Comparison of ENCODE assay signal across 8 cellular contexts in genomic region chr1:207890136-207890738, GRCh38. TPM values are rescaled to one million over a fixed set of nuclear protein-coding genes. Genes with fewer than 3 reads are reported as not detected.
DNase-seq lines count a peak whose midpoint lies in the region; ATAC-seq, FAIRE-seq and TF ChIP-seq lines count a peak whose summit lies in the region.

No MANE protein-coding gene starts in this region.

- no peak overlapping the region for H3K27ac Mint-ChIP-seq in activated CD8-positive, alpha-beta memory T cell treated with anti-CD3 and anti-CD28 coated beads, Interleukin-2, amount 10 ng/mL, durations not matched to agents 7 days and 5 days

- peaks cover 8% of the 10 kb centered on the region for H3K27me3 Mint-ChIP-seq in activated CD8-positive, alpha-beta memory T cell treated with anti-CD3 and anti-CD28 coated beads, Interleukin-2, amount 10 ng/mL, durations not matched to agents 7 days and 5 days

- H2BK15ac ChIP-seq in IMR-90 (ENCODE audit: low read depth, low read length): peak overlapping the region; percentile 62; the same call in 2 of the 3 replicates

- H3K79me1 ChIP-seq in IMR-90 (ENCODE audit: low read depth in 1 of 2, low read length in 2 of 2): no peaks in the 10 kb centered on the region

- H3K27me3 ChIP-seq in IMR-90 (ENCODE audit: control insufficient read depth, insufficient read depth, low read length) (peaks cover 4% of the 10 kb centered on the region; the same call in 1 of the 2 replicates), bronchial epithelial cell (ENCODE audit: control insufficient read depth, insufficient read depth, low read length) (no peaks in the 10 kb centered on the region), upper lobe of left lung (no peaks in the 10 kb centered on the region)

- FAIRE-seq in bronchial epithelial cell (lab: Jason Lieb, UNC): no peak

- TF ChIP-seq CTCF in IMR-90 (conservative IDR thresholded peaks at IDR 0.05; ENCODE audit: low read depth, low read length): no peak
- no peak for TF ChIP-seq CTCF in bronchial epithelial cell (IDR thresholded peaks at IDR 0.05; ENCODE audit: insufficient read depth, low read length, severe bottlenecking)
- no peak for TF ChIP-seq CTCF in lower leg skin (IDR thresholded peaks at IDR 0.05)
- TF ChIP-seq CTCF in upper lobe of left lung (IDR thresholded peaks at IDR 0.05): no peak

- H2BK120ac ChIP-seq in IMR-90 (ENCODE audit: low read depth, low read length): peak overlapping the region; percentile 93

- H2BK20ac ChIP-seq in IMR-90 (ENCODE audit: low read depth, low read length): peak overlapping the region; percentile 96

- H3K9me3 Mint-ChIP-seq in activated CD8-positive, alpha-beta memory T cell treated with anti-CD3 and anti-CD28 coated beads, Interleukin-2, amount 10 ng/mL, durations not matched to agents 7 days and 5 days (ENCODE audit: low read depth): no peaks in the 10 kb centered on the region

- peak overlapping the region; percentile 40 for H3K18ac ChIP-seq in IMR-90 (ENCODE audit: low read depth, low read length)

- intact Hi-C loops in IMR-90 (cut with micrococcal nuclease): no loop called here
- intact Hi-C loops in lower leg skin (cut with DNase I; ENCODE audit: low total_unique reads): loop anchor here (5.0 kb wide), 1 partner anchor 72 kb away; no protein-coding TSS in a partner anchor

- peak overlapping the region; percentile 79 for H3K14ac ChIP-seq in IMR-90 (replicated peaks; ENCODE audit: low read depth, low read length)

- in situ Hi-C loops in IMR-90 (cut with MboI; ENCODE audit: low sequenced_read_pairs): no loop called here

- peak overlapping the region; percentile 95 for H2AFZ ChIP-seq in IMR-90 (replicated peaks; ENCODE audit: low read length, poor library complexity)

- TF ChIP-seq POLR2A in IMR-90 (IDR thresholded peaks at IDR 0.05; ENCODE audit: low read depth, low read length) (no peak), lower leg skin (IDR thresholded peaks at IDR 0.05) (no peak), upper lobe of left lung (IDR thresholded peaks at IDR 0.05) (no peak)

- BruUV-seq in IMR-90 (replicated peaks; lab: Mats Ljungman, UMichigan): no TSS peak

- H3K4me3 Mint-ChIP-seq in activated CD8-positive, alpha-beta memory T cell treated with anti-CD3 and anti-CD28 coated beads, Interleukin-2, amount 10 ng/mL, durations not matched to agents 7 days and 5 days: no peak overlapping the region

- peak overlapping the region; percentile 43; the same call in 1 of the 2 replicates for H3K56ac ChIP-seq in IMR-90 (ENCODE audit: extremely low read depth, insufficient read depth, low read length)

- TF ChIP-seq RAD21 in IMR-90 (IDR thresholded peaks at IDR 0.05; ENCODE audit: low read length): no peak

- POLR2A ChIA-PET in IMR-90 (lab: Charles Lee; ENCODE audit: unreplicated experiment): no interaction called here

- H3K4me3 ChIP-seq in IMR-90 (ENCODE audit: insufficient read depth, low read depth, low read length) (peak overlapping the region; percentile 2; the same call in 1 of the 2 replicates), bronchial epithelial cell (ENCODE audit: low read depth, low read length) (no peak overlapping the region), lower leg skin (ENCODE audit: low read depth, poor library complexity, severe bottlenecking) (no peak overlapping the region), upper lobe of left lung (no peak overlapping the region)

- no peaks in the 10 kb centered on the region for H3K36me3 Mint-ChIP-seq in activated CD8-positive, alpha-beta memory T cell treated with anti-CD3 and anti-CD28 coated beads, Interleukin-2, amount 10 ng/mL, durations not matched to agents 7 days and 5 days

- peak in 3 of 4 donors; percentile 44 to 88 (median 64) for TF ChIP-seq EP300 in upper lobe of left lung (IDR thresholded peaks at IDR 0.05)

- dilution Hi-C loops in IMR-90 (cut with HindIII; ENCODE audit: low sequenced_read_pairs, unreplicated experiment): no loop called here

- H2AK9ac ChIP-seq in IMR-90 (replicated peaks; ENCODE audit: low read depth, low read length, poor library complexity): peak overlapping the region; percentile 75

- H3K4me1 ChIP-seq in IMR-90 (ENCODE audit: control insufficient read depth, insufficient read depth, low read length) (peaks cover 11% of the 10 kb centered on the region), upper lobe of left lung (peaks cover 35 to 61% (median 51%) of the 10 kb centered on the region in 4 donors)

- H3K9me1 ChIP-seq in IMR-90 (ENCODE audit: insufficient read depth, low read length): peaks cover 8% of the 10 kb centered on the region

- peak overlapping the region; percentile 89 for H3K4ac ChIP-seq in IMR-90 (ENCODE audit: low read depth, low read length)

- peak overlapping the region; percentile 91 for H2BK5ac ChIP-seq in IMR-90 (ENCODE audit: low read depth, low read length, poor library complexity, severe bottlenecking)

- peak overlapping the region; percentile 40 for H3K4me2 ChIP-seq in IMR-90 (ENCODE audit: low read depth, low read length)

- H3K23ac ChIP-seq in IMR-90 (ENCODE audit: low read depth, low read length): peak overlapping the region; percentile 82

- H4K20me1 ChIP-seq in IMR-90 (ENCODE audit: insufficient read depth, low read length): no peaks in the 10 kb centered on the region

- H4K5ac ChIP-seq in IMR-90 (ENCODE audit: low read depth, low read length): peak overlapping the region; percentile 77

- H4K91ac ChIP-seq in IMR-90 (ENCODE audit: insufficient read depth, low read depth, low read length): peak overlapping the region; percentile 91

- peaks cover 3% of the 10 kb centered on the region for H3K4me1 Mint-ChIP-seq in activated CD8-positive, alpha-beta memory T cell treated with anti-CD3 and anti-CD28 coated beads, Interleukin-2, amount 10 ng/mL, durations not matched to agents 7 days and 5 days

- H3K27ac ChIP-seq in IMR-90 (ENCODE audit: insufficient read depth, low read length) (peak overlapping the region; percentile 85), upper lobe of left lung (peak overlapping the region; percentile 65 to 88 (median 81))

- no peaks in the 10 kb centered on the region for H3K36me3 ChIP-seq in IMR-90 (ENCODE audit: control insufficient read depth, insufficient read depth, low read length)
- H3K36me3 ChIP-seq in bronchial epithelial cell (ENCODE audit: control insufficient read depth, insufficient read depth, low read length): no peaks in the 10 kb centered on the region
- no peaks in the 10 kb centered on the region for H3K36me3 ChIP-seq in upper lobe of left lung

- no peaks in the 10 kb centered on the region for H3K9me3 ChIP-seq in IMR-90 (ENCODE audit: control insufficient read depth, insufficient read depth, low read length)
- H3K9me3 ChIP-seq in upper lobe of left lung: no peaks in the 10 kb centered on the region

- CTCF ChIA-PET in IMR-90 (lab: Yijun Ruan, JAX): interaction anchor here (1.3 to 1.5 kb wide), 2 partner anchors 21 to 73 kb away, joined by 3 to 4 read pairs; no protein-coding TSS in a partner anchor
- CTCF ChIA-PET in activated CD8-positive, alpha-beta memory T cell treated with anti-CD3 and anti-CD28 coated beads, Interleukin-2, amount 10 ng/mL, durations not matched to agents 7 days and 5 days (lab: Charles Lee): interaction anchor here (1.0 kb wide), 1 partner anchor 73 kb away, joined by 6 read pairs; no protein-coding TSS in a partner anchor

- peak; percentile 88 for ATAC-seq in IMR-90 (ENCODE audit: low read depth)
- ATAC-seq in upper lobe of left lung (ENCODE audit: low FRiP score in 2 of 2): peak; percentile 74 to 80
- no peak for ATAC-seq in GM18858 (IDR thresholded peaks at IDR 0.05; ENCODE audit: unreplicated experiment)
- no peak for ATAC-seq in GM21367 (IDR thresholded peaks at IDR 0.05; ENCODE audit: unreplicated experiment)
- ATAC-seq in activated CD8-positive, alpha-beta memory T cell treated with anti-CD3 and anti-CD28 coated beads, Interleukin-2, amount 10 ng/mL, durations not matched to agents 7 days and 5 days: no peak

- no CpG with 5 or more reads among the region's 4 CpGs for WGBS in IMR-90 (ENCODE audit: extremely low coverage in 2 of 2, insufficient read length in 1 of 2), 2 experiments
- 15 to 29% methylated on average over 4 of the region's 4 CpGs for WGBS in lower leg skin, 2 donors
- WGBS in upper lobe of left lung, 2 donors: 8 to 11% methylated on average over 2 to 4 of the region's 4 CpGs

- H4K8ac ChIP-seq in IMR-90 (ENCODE audit: low read depth in 2 of 2, low read length in 2 of 2): peak overlapping the region; percentile 90 to 94

- DNase-seq in IMR-90: peak; percentile 67
- DNase-seq in bronchial epithelial cell (ENCODE audit: low read depth): peak; percentile 65
- peak; percentile 70 to 91 for DNase-seq in lower leg skin (ENCODE audit: low spot score in 2 of 2)
- peak in 1 of 2 donors; percentile 80 for DNase-seq in upper lobe of left lung
- DNase-seq in activated T-cell treated with anti-CD3 and anti-CD28 coated beads, Interleukin-2, amount 50 U/mL, for 1 hour: no peak
- no peak for DNase-seq in activated CD8-positive, alpha-beta memory T cell treated with anti-CD3 and anti-CD28 coated beads, Interleukin-2, amount 10 ng/mL, durations not matched to agents 7 days and 5 days

- peak overlapping the region; percentile 17; the same call in 1 of the 2 replicates for H3K9ac ChIP-seq in IMR-90 (ENCODE audit: low read depth, low read length)

- H2AK5ac ChIP-seq in IMR-90 (ENCODE audit: low read depth, low read length): peak overlapping the region; percentile 22; the same call in 1 of the 2 replicates

TF ChIP-seq in IMR-90, 13 proteins besides CTCF, POLR2A, EP300 and RAD21:
- TF ChIP-seq BHLHE40 (IDR thresholded peaks at IDR 0.05; ENCODE audit: low read depth, low read length): no peak
- TF ChIP-seq CHD1 (IDR thresholded peaks at IDR 0.05; ENCODE audit: low read depth, low read length): no peak
- TF ChIP-seq FOS (IDR thresholded peaks at IDR 0.05; ENCODE audit: low read depth, low read length): peak; percentile 16; the same call in 1 of the 2 replicates
- TF ChIP-seq MXI1 (IDR thresholded peaks at IDR 0.05; ENCODE audit: borderline replicate concordance, low read depth, low read length): no peak
- TF ChIP-seq MAFK (IDR thresholded peaks at IDR 0.05; ENCODE audit: low read depth, low read length): 0 out of 2 replicates have a peak, but pooled peaks have one; percentile 3
- TF ChIP-seq NFE2L2 (IDR thresholded peaks at IDR 0.05; ENCODE audit: low read depth, low read length): no peak

RNA-seq across cellular contexts. Expression of gene CD34, which starts 20.7 kb away (rescaled TPM):
- total RNA-seq in IMR-90 (2012; rRNA removed): under 0.01 TPM in 1 of 2 replicates, not detected in the other
- polyA plus RNA-seq in IMR-90 (2012; rRNA removed): 0.14 and 0.16 TPM in 2 replicates
- polyA plus RNA-seq in IMR-90 (2012; cell fraction: cytosol; rRNA removed): 0.10 and 0.11 TPM in 2 replicates
- polyA plus RNA-seq in IMR-90 (2012; cell fraction: nucleus; rRNA removed; ENCODE audit: low replicate concordance): 0.04 and 0.10 TPM in 2 replicates
- total RNA-seq in bronchial epithelial cell: 0.13 TPM in 1 of 2 replicates, not detected in the other
- total RNA-seq in lower leg skin: 10 to 100 TPM in 3 of 4 donors, 1 to 10 TPM in 1; 8.5 to 45.5 (median 26.0) TPM
- total RNA-seq in upper lobe of left lung: 10 to 100 TPM in 5 of 6 donors, 1 to 10 TPM in 1; 8.8 to 78.2 (median 22.4) TPM
- under 1 TPM; 0.02 to 0.06 TPM for total RNA-seq in activated CD8-positive, alpha-beta memory T cell treated with anti-CD3 and anti-CD28 coated beads, Interleukin-2, amount 10 ng/mL, durations not matched to agents 7 days and 5 days

Comparison
In these comparisons a context has a peak if more than half of its experiments do, and no peak if none do; other contexts are left out.
1. ATAC-seq: peak in IMR-90 (single experiment) and upper lobe of left lung (2 of 2); none in GM18858 (single experiment), GM21367 (single experiment) and activated CD8-positive, alpha-beta memory T cell treated with anti-CD3 and anti-CD28 coated beads, Interleukin-2, amount 10 ng/mL, durations not matched to agents 7 days and 5 days (single experiment).
2. DNase-seq: peak in IMR-90 (single experiment), bronchial epithelial cell (single experiment) and lower leg skin (2 of 2); none in activated T-cell treated with anti-CD3 and anti-CD28 coated beads, Interleukin-2, amount 50 U/mL, for 1 hour (single experiment) and activated CD8-positive, alpha-beta memory T cell treated with anti-CD3 and anti-CD28 coated beads, Interleukin-2, amount 10 ng/mL, durations not matched to agents 7 days and 5 days (single experiment).